18 cellular contexts compared by ENCODE assay signal in the genomic region with DNA sequence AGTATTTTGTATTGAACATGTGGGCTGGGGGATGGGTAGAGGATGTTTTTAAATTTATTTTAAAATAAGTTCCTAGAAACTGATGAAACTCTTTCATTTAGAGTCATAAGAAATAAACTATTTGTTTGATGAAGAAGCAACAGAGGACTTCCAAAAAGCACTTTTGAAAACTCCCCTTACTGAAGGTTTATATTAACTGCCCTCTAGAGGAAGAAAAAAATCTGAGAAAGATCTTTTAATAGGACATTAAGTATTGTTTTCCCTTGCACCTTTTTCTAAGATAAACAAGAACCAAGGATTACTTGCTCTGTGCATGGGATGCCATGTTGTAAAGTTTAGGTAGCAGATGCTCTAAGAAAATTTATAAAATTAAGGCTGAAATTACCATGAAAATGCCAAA. TPM values are rescaled to one million over a fixed set of nuclear protein-coding genes. Genes with fewer than 3 reads are reported as not detected.
A peak's percentile ranks its signal among the peaks of the same experiment; 100 is the strongest.
DNase-seq lines count a peak whose midpoint lies in the region; ATAC-seq and TF ChIP-seq lines count a peak whose summit lies in the region.
"Had no signal": no experiment of that assay in that cellular context is flagged by ENCODE, and none has a peak within 500 bp of the region (broad histone marks: within the 10 kb centered on the region; RNA-seq: fewer than 3 reads in every experiment).

No MANE protein-coding gene starts in this region.

- no peaks in the 10 kb centered on the region for H4K20me1 ChIP-seq in GM23248 (ENCODE audit: insufficient read depth)
- no peaks in the 10 kb centered on the region for H4K20me1 ChIP-seq in OCI-LY3 (ENCODE audit: insufficient read depth, low read length)

- H3K79me2 ChIP-seq in GM23248 (ENCODE audit: insufficient read depth) (peaks cover 29% of the 10 kb centered on the region), OCI-LY3 (ENCODE audit: low read length) (no peaks in the 10 kb centered on the region)

- H3K9me3 Mint-ChIP-seq in chondrocyte (ENCODE audit: low read depth) (no peaks in the 10 kb centered on the region), osteocyte (ENCODE audit: unreplicated experiment) (no peaks in the 10 kb centered on the region)
- H3K9me3 Mint-ChIP-seq: CD4-positive, CD25-positive, alpha-beta regulatory T cell; nephron; T-helper 1 cell treated with Interleukin-12 subunit alpha and Interleukin-12 subunit beta and Interleukin-4 antibody, amounts not matched to agents 30 μg/mL and 1 μg/mL, for 36 hours had no signal

- H3K27ac ChIP-seq in GM23248 (no peak overlapping the region), OCI-LY3 (ENCODE audit: low read length) (no peak overlapping the region)

- H3K4me1 Mint-ChIP-seq in chondrocyte (ENCODE audit: low read depth) (peaks cover 18% of the 10 kb centered on the region), osteocyte (ENCODE audit: unreplicated experiment) (peaks cover 17% of the 10 kb centered on the region)
- H3K4me1 Mint-ChIP-seq: activated CD8-positive, alpha-beta memory T cell treated with anti-CD3 and anti-CD28 coated beads, Interleukin-2, amount 10 ng/mL, durations not matched to agents 7 days and 5 days had no signal

- H3K9me2 ChIP-seq in GM23248 (ENCODE audit: insufficient read depth): no peaks in the 10 kb centered on the region

- H3K4me1 ChIP-seq in GM23248 (ENCODE audit: insufficient read depth) (peaks cover 4% of the 10 kb centered on the region; the same call in 1 of the 2 replicates), OCI-LY3 (ENCODE audit: low read length) (no peaks in the 10 kb centered on the region)

- no peak for ATAC-seq in HG02798 (IDR thresholded peaks at IDR 0.05; ENCODE audit: poor library complexity, unreplicated experiment)
- no peak for ATAC-seq in HG02623 (IDR thresholded peaks at IDR 0.05; ENCODE audit: unreplicated experiment)
- no peak for ATAC-seq in GM21576 (IDR thresholded peaks at IDR 0.05; ENCODE audit: unreplicated experiment)
- ATAC-seq: activated CD8-positive, alpha-beta memory T cell treated with anti-CD3 and anti-CD28 coated beads, Interleukin-2, amount 10 ng/mL, durations not matched to agents 7 days and 5 days had no signal

- H3K36me3 ChIP-seq in GM23248 (ENCODE audit: low read depth) (no peaks in the 10 kb centered on the region), OCI-LY3 (replicated peaks; ENCODE audit: low read depth, low read length) (no peaks in the 10 kb centered on the region)
- H3K36me3 ChIP-seq: Peyer's patch had no signal

- H3K36me3 Mint-ChIP-seq in chondrocyte (ENCODE audit: low read depth) (no peaks in the 10 kb centered on the region), osteocyte (ENCODE audit: unreplicated experiment) (no peaks in the 10 kb centered on the region)
- H3K36me3 Mint-ChIP-seq: activated CD8-positive, alpha-beta memory T cell treated with anti-CD3 and anti-CD28 coated beads, Interleukin-2, amount 10 ng/mL, durations not matched to agents 7 days and 5 days; CD4-positive, CD25-positive, alpha-beta regulatory T cell had no signal

- H3K4me3 Mint-ChIP-seq in chondrocyte (ENCODE audit: unreplicated experiment): no peak overlapping the region
- H3K4me3 Mint-ChIP-seq in osteocyte (ENCODE audit: unreplicated experiment): no peak overlapping the region
- H3K4me3 Mint-ChIP-seq: activated CD8-positive, alpha-beta memory T cell treated with anti-CD3 and anti-CD28 coated beads, Interleukin-2, amount 10 ng/mL, durations not matched to agents 7 days and 5 days; CD4-positive, CD25-positive, alpha-beta regulatory T cell; nephron; T-helper 1 cell treated with Interleukin-12 subunit alpha and Interleukin-12 subunit beta and Interleukin-4 antibody, amounts not matched to agents 30 μg/mL and 1 μg/mL, for 36 hours had no signal

- in situ Hi-C loops in GM23248 (cut with MboI): no loop called here

- TF ChIP-seq CTCF in OCI-LY3 (IDR thresholded peaks at IDR 0.05; ENCODE audit: low read depth, low read length) (peak; percentile 47), chondrocyte (IDR thresholded peaks at IDR 0.05) (peak; percentile 65), osteocyte (IDR thresholded peaks at IDR 0.05) (peak; percentile 33)

- H3K27me3 ChIP-seq in GM23248 (replicated peaks; ENCODE audit: insufficient read depth) (no peaks in the 10 kb centered on the region), OCI-LY3 (ENCODE audit: low read depth, low read length) (no peaks in the 10 kb centered on the region)
- H3K27me3 ChIP-seq: Peyer's patch had no signal

- H3K4me3 ChIP-seq in GM23248 (no peak overlapping the region), OCI-LY3 (ENCODE audit: low read length) (no peak overlapping the region)
- H3K4me3 ChIP-seq: Peyer's patch had no signal

- no peaks in the 10 kb centered on the region for H3K9me3 ChIP-seq in GM23248 (ENCODE audit: low read depth)
- no peaks in the 10 kb centered on the region for H3K9me3 ChIP-seq in OCI-LY3 (ENCODE audit: insufficient read depth, low read length)
- H3K9me3 ChIP-seq: Peyer's patch had no signal

- DNase-seq in GM23248: peak; percentile 22
- no peak for DNase-seq in chondrocyte (ENCODE audit: low spot score)
- DNase-seq in osteocyte (ENCODE audit: extremely low spot score, unreplicated experiment): no peak
- DNase-seq in NCI-H187 (lab: John Stamatoyannopoulos, UW): no peak
- DNase-seq: activated CD4-positive, CD25-positive, alpha-beta regulatory T cell; activated CD8-positive, alpha-beta memory T cell treated with anti-CD3 and anti-CD28 coated beads, Interleukin-2, amount 10 ng/mL, durations not matched to agents 7 days and 5 days; activated effector memory CD4-positive, alpha-beta T cell treated with Interleukin-2 at 50 U/mL for 16 hours; CD4-positive, CD25-positive, alpha-beta regulatory T cell; mammary epithelial cell; NCI-H187 treated with DMSO at 0.1 percent for 48 hours; Peyer's patch; stimulated activated naive CD4-positive, alpha-beta T cell treated with Interleukin-2 at 50 U/mL for 16 hours had no signal

- H3K27ac Mint-ChIP-seq in chondrocyte (ENCODE audit: unreplicated experiment) (no peak overlapping the region), osteocyte (ENCODE audit: unreplicated experiment) (no peak overlapping the region)
- H3K27ac Mint-ChIP-seq: activated CD8-positive, alpha-beta memory T cell treated with anti-CD3 and anti-CD28 coated beads, Interleukin-2, amount 10 ng/mL, durations not matched to agents 7 days and 5 days; T-helper 1 cell treated with Interleukin-12 subunit alpha and Interleukin-12 subunit beta and Interleukin-4 antibody, amounts not matched to agents 30 μg/mL and 1 μg/mL, for 36 hours had no signal

- H3K27me3 Mint-ChIP-seq in chondrocyte (ENCODE audit: low read depth) (no peaks in the 10 kb centered on the region), osteocyte (ENCODE audit: unreplicated experiment) (no peaks in the 10 kb centered on the region)
- H3K27me3 Mint-ChIP-seq: activated CD8-positive, alpha-beta memory T cell treated with anti-CD3 and anti-CD28 coated beads, Interleukin-2, amount 10 ng/mL, durations not matched to agents 7 days and 5 days; CD4-positive, CD25-positive, alpha-beta regulatory T cell had no signal

- H3F3A ChIP-seq in GM23248 (ENCODE audit: insufficient read depth): no peaks in the 10 kb centered on the region

- H3K9ac ChIP-seq in GM23248 (no peak overlapping the region), OCI-LY3 (ENCODE audit: low read length) (no peak overlapping the region)

- H3K4me2 ChIP-seq in GM23248 (ENCODE audit: unreplicated experiment) (no peak overlapping the region), OCI-LY3 (ENCODE audit: low read length) (no peak overlapping the region)

- H2AFZ ChIP-seq in GM23248: no peak overlapping the region
- H2AFZ ChIP-seq in OCI-LY3 (ENCODE audit: low read depth, low read length): no peak overlapping the region

RNA-seq across cellular contexts. Expression of gene DISP1, which starts 14.1 kb away (rescaled TPM):
- 1.5 and 2.6 TPM in 2 replicates for total RNA-seq in GM23248 (2014; rRNA removed; shearing (Covaris generic))
- 3.1 and 3.6 TPM in 2 replicates for polyA plus RNA-seq in GM23248 (2016; fragmentation: Nextera tagmentation; extraction: Ambion mirVana)
- total RNA-seq in chondrocyte (4.7 to 5.9 TPM (median 5.6 TPM) in 3 replicates), osteocyte (4.1 and 4.9 TPM in 2 replicates)
